In genomic region chr19:10403137-10404021, GRCh38 we compare ENCODE assay signal across 8 cellular contexts. TPM values are rescaled to one million over a fixed set of nuclear protein-coding genes. Genes with fewer than 3 reads are reported as not detected.
DNase-seq lines count a peak whose midpoint lies in the region; ATAC-seq and TF ChIP-seq lines count a peak whose summit lies in the region.

Gene CDC37 (minus strand): TSS chr19:10403542. CDS start chr19:10403479, 63 bp downstream.

- DNase-seq in CD14-positive monocyte (ENCODE audit: low spot score) (peak; percentile 94), NCI-H82 (lab: John Stamatoyannopoulos, UW) (peak; percentile 96), dermis microvascular lymphatic vessel endothelial cell (ENCODE audit: low read depth in 2 of 2) (peak; percentile 92 to 97), lower leg skin (ENCODE audit: low spot score in 2 of 2) (peak; percentile 95 to 99)
- DNase-seq in activated CD4-positive, alpha-beta T cell treated with anti-CD3 and anti-CD28 coated beads, Interleukin-2, amount 50 U/mL, for 48 hours = peak; percentile 98 to 99
- peak; percentile 96 to 98 for DNase-seq in stimulated activated CD4-positive, alpha-beta T cell treated with anti-CD3 and anti-CD28 coated beads, Interleukin-4, amount 100 ng/mL, for 4 hours

- H3K4me1 Mint-ChIP-seq in CD14-positive monocyte = peaks cover 67% of the 10 kb centered on the region

- H3K9me3 Mint-ChIP-seq in CD14-positive monocyte = peaks cover 0 to 4% (median 0%) of the 10 kb centered on the region in 7 donors

- intact Hi-C loops in CD14-positive monocyte (cut with micrococcal nuclease) (loop anchor here (1.0 to 10.0 kb wide), 4 partner anchors 17 to 161 kb away; partner anchors contain the start of genes PDE4A (in 2 of the 2), CDKN2D (in 1 of the 2) and KRI1 (in 1 of the 2)), lower leg skin (cut with DNase I; ENCODE audit: low total_unique reads) (no loop called here)

- no peak for TF ChIP-seq POLR2A in lower leg skin (IDR thresholded peaks at IDR 0.05)

- ATAC-seq in GM19397 (IDR thresholded peaks at IDR 0.05; ENCODE audit: unreplicated experiment) (peak; percentile 80), HG03571 (IDR thresholded peaks at IDR 0.05; ENCODE audit: unreplicated experiment) (peak; percentile 67)

- peak within 1 kb of the TSS; percentile 94 to 95 for H3K4me3 Mint-ChIP-seq in CD14-positive monocyte

- peaks cover 15 to 23% (median 17%) of the 10 kb centered on the region in 3 donors for H3K27me3 Mint-ChIP-seq in CD14-positive monocyte (ENCODE audit: low read depth in 3 of 3)

- 0 to 1% methylated on average over 58 to 61 of the region's 69 CpGs for WGBS in lower leg skin, 2 donors

- peaks cover 14 to 19% of the 10 kb centered on the region in 2 donors for H3K36me3 Mint-ChIP-seq in CD14-positive monocyte

- peak within 1 kb of the TSS; percentile 92 to 99 (median 97) for H3K27ac Mint-ChIP-seq in CD14-positive monocyte

- TF ChIP-seq CTCF in CD14-positive monocyte (IDR thresholded peaks at IDR 0.05) (no peak), lower leg skin (IDR thresholded peaks at IDR 0.05) (no peak)

- peak within 1 kb of the TSS; percentile 81 for H3K4me3 ChIP-seq in lower leg skin (ENCODE audit: low read depth, poor library complexity, severe bottlenecking)

RNA-seq across cellular contexts. Expression of gene CDC37, which starts in this region (rescaled TPM):
- 10 to 100 TPM; 49.3 to 54.9 TPM for polyA plus RNA-seq in CD14-positive monocyte
- total RNA-seq in dermis microvascular lymphatic vessel endothelial cell = 219 and 250 TPM in 2 replicates
- 100 to 1,000 TPM in 3 of 4 donors, 10 to 100 TPM in 1; 92.8 to 142 (median 120) TPM for total RNA-seq in lower leg skin

Comparison
In these comparisons a context has a peak if more than half of its experiments do, and no peak if none do; other contexts are left out.
1. Peak in every context shown above with its lines: DNase-seq, ATAC-seq and H3K4me3 ChIP-seq.